ENCODE assay signal across 8 cellular contexts in the genomic region with DNA sequence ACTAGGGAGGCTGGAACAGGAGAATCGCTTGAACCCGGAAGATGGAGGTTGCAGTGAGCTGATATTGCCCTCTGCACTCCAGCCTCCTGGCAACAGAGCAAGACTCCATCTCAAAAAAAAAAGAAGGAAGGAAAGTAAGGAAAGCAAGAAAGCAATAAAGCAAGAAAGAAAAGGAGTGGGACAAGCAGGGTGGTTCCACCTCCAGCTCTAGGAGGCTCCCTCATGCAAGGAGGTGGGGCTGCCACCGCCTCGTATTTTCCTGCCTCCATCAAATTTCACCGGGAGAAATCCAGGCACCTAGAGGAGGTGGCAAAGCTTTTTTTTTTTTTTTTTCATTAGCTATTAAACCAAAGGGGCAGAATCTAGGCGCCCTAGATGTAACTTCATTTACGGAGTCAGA. TPM values are rescaled to one million over a fixed set of nuclear protein-coding genes. Genes with fewer than 3 reads are reported as not detected.
DNase-seq lines count a peak whose midpoint lies in the region; ATAC-seq, FAIRE-seq and TF ChIP-seq lines count a peak whose summit lies in the region.

No MANE protein-coding gene starts in this region.

- no peak for TF ChIP-seq CTCF in PC-3 (conservative IDR thresholded peaks at IDR 0.05; ENCODE audit: low read depth, low read length)
- TF ChIP-seq CTCF in endothelial cell of umbilical vein (IDR thresholded peaks at IDR 0.05; ENCODE audit: extremely low read depth in 1 of 2, insufficient read depth in 1 of 2, low read depth in 1 of 2, low read length in 2 of 2) = no peak
- no peak for TF ChIP-seq CTCF in pancreas (IDR thresholded peaks at IDR 0.05)

- H3F3A ChIP-seq in GM23248 (ENCODE audit: insufficient read depth) = 0 out of 2 replicates have a peak, but pooled peaks cover 5% of the 10 kb centered on the region
- H3F3A ChIP-seq in PC-3 (ENCODE audit: low read length, unreplicated experiment) = peaks cover 3% of the 10 kb centered on the region

- H3K9ac ChIP-seq in GM23248 (peak overlapping the region; percentile 84), PC-3 (ENCODE audit: low read length) (peak overlapping the region; percentile 97), endothelial cell of umbilical vein (replicated peaks; ENCODE audit: extremely low read depth, insufficient read depth, low read length) (peak overlapping the region; percentile 92)

- FAIRE-seq in endothelial cell of umbilical vein (lab: Jason Lieb, UNC) (peak; percentile 74), pancreas (lab: Jason Lieb, UNC) (no peak)

- H3K9me3 ChIP-seq in GM23248 (ENCODE audit: low read depth) = no peaks in the 10 kb centered on the region
- no peaks in the 10 kb centered on the region for H3K9me3 ChIP-seq in PC-3 (ENCODE audit: low read length)
- H3K9me3 ChIP-seq in endothelial cell of umbilical vein (replicated peaks; ENCODE audit: control insufficient read depth, insufficient read depth, low read length) = no peaks in the 10 kb centered on the region
- H3K9me3 ChIP-seq in pancreas = no peaks in the 10 kb centered on the region

- H3K4me2 ChIP-seq in GM23248 (ENCODE audit: unreplicated experiment) (peak overlapping the region; percentile 66), PC-3 (ENCODE audit: low read length) (peak overlapping the region; percentile 95), endothelial cell of umbilical vein (ENCODE audit: insufficient read depth, low read length) (peak overlapping the region; percentile 54)

- in situ Hi-C loops in GM23248 (cut with MboI) = no loop called here

- H2AFZ ChIP-seq in GM23248 (peak overlapping the region; percentile 83), PC-3 (ENCODE audit: low read length) (peak overlapping the region; percentile 92), endothelial cell of umbilical vein (ENCODE audit: low read depth, low read length) (no peak overlapping the region)

- intact Hi-C loops in PC-3 (cut with micrococcal nuclease) (no loop called here), endothelial cell of umbilical vein (cut with micrococcal nuclease) (no loop called here), pancreas (cut with DNase I) (no loop called here)

- no peak overlapping the region for H3K27ac ChIP-seq in GM23248
- peak overlapping the region; percentile 91 for H3K27ac ChIP-seq in PC-3 (ENCODE audit: low read length)
- peak overlapping the region; percentile 7 for H3K27ac ChIP-seq in endothelial cell of umbilical vein (ENCODE audit: insufficient read depth, low read depth, low read length)
- H3K27ac ChIP-seq in pancreas = peak overlapping the region; percentile 93 to 98 (median 96)

- DNase-seq in GM23248 = peak; percentile 27
- peak; percentile 14 for DNase-seq in PC-3
- DNase-seq in endothelial cell of umbilical vein (ENCODE audit: low read depth, low spot score) = no peak
- DNase-seq in pancreas = no peak
- DNase-seq in kidney tubule cell (ENCODE audit: low spot score) = no peak
- no peak for DNase-seq in stimulated activated CD4-positive, alpha-beta T cell treated with anti-CD3 and anti-CD28 coated beads, Interleukin-4, amount 100 ng/mL, for 24 hours
- no peak for DNase-seq in NCI-H146 treated with DMSO at 0.1 percent for 48 hours (lab: John Stamatoyannopoulos, UW; ENCODE audit: unreplicated experiment)

- no peaks in the 10 kb centered on the region for H3K9me2 ChIP-seq in GM23248 (ENCODE audit: insufficient read depth)
- no peaks in the 10 kb centered on the region for H3K9me2 ChIP-seq in PC-3 (replicated peaks; ENCODE audit: low read length)

- H3K36me3 ChIP-seq in GM23248 (ENCODE audit: low read depth) (no peaks in the 10 kb centered on the region), PC-3 (ENCODE audit: low read depth, low read length) (no peaks in the 10 kb centered on the region), endothelial cell of umbilical vein (ENCODE audit: control insufficient read depth in 2 of 2, extremely low read depth in 1 of 2, insufficient read depth in 2 of 2, low read length in 2 of 2) (no peaks in the 10 kb centered on the region), pancreas (no peaks in the 10 kb centered on the region)

- H3K4me3 ChIP-seq in GM23248 = peak overlapping the region; percentile 68
- peak overlapping the region; percentile 93 for H3K4me3 ChIP-seq in PC-3 (ENCODE audit: low read length)
- peak overlapping the region in 2 of 3 experiments; percentile 44 to 49 for H3K4me3 ChIP-seq in endothelial cell of umbilical vein (replicated peaks in 1 of 3; ENCODE audit: insufficient read depth in 1 of 3, low read depth in 1 of 3, low read length in 3 of 3)
- peak overlapping the region; percentile 43 to 78 (median 62) for H3K4me3 ChIP-seq in pancreas

- ATAC-seq in PC-3 (no peak), pancreas (peak in 1 of 4 donors; percentile 5), HG03520 (IDR thresholded peaks at IDR 0.05; ENCODE audit: unreplicated experiment) (no peak)

- CTCF ChIA-PET in PC-3 (lab: Charles Lee) (interaction anchor here (0.6 to 5.6 kb wide), 8 partner anchors 9 to 231 kb away, joined by 3 to 38 read pairs (median 4); a partner anchor contains a TSS), endothelial cell of umbilical vein (lab: Charles Lee) (interaction anchor here (0.9 to 7.4 kb wide), 8 partner anchors 9 to 168 kb away, joined by 3 to 134 read pairs (median 6); a partner anchor contains a TSS)

- WGBS in GM23248 (ENCODE audit: low coverage in 1 of 2, low lambda C conversion rate in 2 of 2, missing lambda C conversion rate in 2 of 2), 2 experiments = 44 to 59% methylated on average over 5 to 7 of the region's 7 CpGs
- 17 to 18% methylated on average over 7 of the region's 7 CpGs for WGBS in pancreas, 2 donors

- H3K27me3 ChIP-seq in GM23248 (replicated peaks; ENCODE audit: insufficient read depth) (no peaks in the 10 kb centered on the region), PC-3 (ENCODE audit: low read length) (no peaks in the 10 kb centered on the region), endothelial cell of umbilical vein (ENCODE audit: control insufficient read depth in 2 of 2, insufficient read depth in 2 of 2, low read length in 2 of 2) (no peaks in the 10 kb centered on the region), pancreas (no peaks in the 10 kb centered on the region)

- no peak for TF ChIP-seq POLR2A in endothelial cell of umbilical vein (IDR thresholded peaks at IDR 0.05; ENCODE audit: low read depth, low read length)

- H3K9me1 ChIP-seq in endothelial cell of umbilical vein (replicated peaks; ENCODE audit: control insufficient read depth, extremely low read depth, insufficient read depth, low read length) = no peaks in the 10 kb centered on the region

- H3K79me2 ChIP-seq in GM23248 (ENCODE audit: insufficient read depth) (no peaks in the 10 kb centered on the region), PC-3 (ENCODE audit: low read length) (peaks cover 59% of the 10 kb centered on the region), endothelial cell of umbilical vein (ENCODE audit: control insufficient read depth, insufficient read depth, low read length) (no peaks in the 10 kb centered on the region)

- H4K20me1 ChIP-seq in GM23248 (ENCODE audit: insufficient read depth) = no peaks in the 10 kb centered on the region
- no peaks in the 10 kb centered on the region for H4K20me1 ChIP-seq in PC-3 (ENCODE audit: low read length)
- no peaks in the 10 kb centered on the region for H4K20me1 ChIP-seq in endothelial cell of umbilical vein (replicated peaks; ENCODE audit: control insufficient read depth, extremely low read depth, insufficient read depth, low read length)

- dilution Hi-C loops in endothelial cell of umbilical vein (cut with MboI; ENCODE audit: extremely low pct_ligation_motif_present, low sequenced_read_pairs) = no loop called here

- POLR2A ChIA-PET in PC-3 (lab: Charles Lee; ENCODE audit: unreplicated experiment) (interaction anchor here (0.6 to 0.8 kb wide), 7 partner anchors 11 to 328 kb away, joined by 3 to 20 read pairs (median 7); a partner anchor contains a TSS), endothelial cell of umbilical vein (lab: Charles Lee) (interaction anchor here (0.6 to 1.5 kb wide), 4 partner anchors 15 to 51 kb away, joined by 3 read pairs; no protein-coding TSS in a partner anchor)

- no TSS peak for BruUV-seq in PC-3 (replicated peaks; lab: Mats Ljungman, UMichigan)
- BruUV-seq in endothelial cell of umbilical vein (replicated peaks; lab: Mats Ljungman, UMichigan) = no TSS peak

- H3K4me1 ChIP-seq in GM23248 (ENCODE audit: insufficient read depth) = no peaks in the 10 kb centered on the region
- H3K4me1 ChIP-seq in PC-3 (ENCODE audit: insufficient read depth, low read length) = peaks cover 41% of the 10 kb centered on the region
- H3K4me1 ChIP-seq in endothelial cell of umbilical vein (ENCODE audit: control insufficient read depth, extremely low read depth, insufficient read depth, low read length) = peaks cover 30% of the 10 kb centered on the region
- peaks cover 12 to 20% (median 16%) of the 10 kb centered on the region in 3 donors for H3K4me1 ChIP-seq in pancreas

RNA-seq across cellular contexts. Expression of a gene that starts 1.0 kb away (rescaled TPM):
- 10.7 and 15.9 TPM in 2 replicates for total RNA-seq in GM23248 (2014; rRNA removed; shearing (Covaris generic))
- polyA plus RNA-seq in GM23248 (2016; fragmentation: Nextera tagmentation; extraction: Ambion mirVana) (18.4 and 19.1 TPM in 2 replicates), endothelial cell of umbilical vein (34.9 and 45.1 TPM in 2 replicates), pancreas (10 to 100 TPM; 54.4 to 65.0 TPM)
- total RNA-seq in PC-3 (2014; rRNA removed) (125 and 145 TPM in 2 replicates), endothelial cell of umbilical vein (71.1 and 72.4 TPM in 2 replicates), pancreas (10 to 100 TPM; 54.0 to 79.3 (median 69.0) TPM)
- 24.4 and 30.5 TPM in 2 replicates for polyA plus RNA-seq in endothelial cell of umbilical vein (2011; cell fraction: cytosol; rRNA removed)
- 61.1 and 63.6 TPM in 2 replicates for polyA plus RNA-seq in endothelial cell of umbilical vein (2011; cell fraction: nucleus; rRNA removed)
- polyA plus RNA-seq in endothelial cell of umbilical vein (2012) = 22.3 and 28.9 TPM in 2 replicates
- 68.6 and 78.0 TPM in 2 replicates for polyA minus RNA-seq in endothelial cell of umbilical vein
- 21.5 TPM for polyA minus RNA-seq in endothelial cell of umbilical vein (2011; cell fraction: cytosol; rRNA and poly(A)+ RNA removed)
- 21.5 and 39.9 TPM in 2 replicates for polyA minus RNA-seq in endothelial cell of umbilical vein (2011; cell fraction: nucleus; rRNA and poly(A)+ RNA removed)

RNA-seq across cellular contexts. Expression of a gene that starts 31.8 kb away (rescaled TPM):
- total RNA-seq in GM23248 (2014; rRNA removed; shearing (Covaris generic)) = 3.2 and 3.4 TPM in 2 replicates
- polyA plus RNA-seq in GM23248 (2016; fragmentation: Nextera tagmentation; extraction: Ambion mirVana) = 1.6 and 2.2 TPM in 2 replicates
- total RNA-seq in PC-3 (2014; rRNA removed) = 8.7 and 9.1 TPM in 2 replicates
- total RNA-seq in endothelial cell of umbilical vein = 207 and 226 TPM in 2 replicates
- polyA plus RNA-seq in endothelial cell of umbilical vein = 63.4 and 72.3 TPM in 2 replicates
- 30.5 and 41.0 TPM in 2 replicates for polyA plus RNA-seq in endothelial cell of umbilical vein (2011; cell fraction: cytosol; rRNA removed)
- 187 and 256 TPM in 2 replicates for polyA plus RNA-seq in endothelial cell of umbilical vein (2011; cell fraction: nucleus; rRNA removed)
- polyA plus RNA-seq in endothelial cell of umbilical vein (2012) = 13.4 and 30.3 TPM in 2 replicates
- polyA minus RNA-seq in endothelial cell of umbilical vein = 81.2 and 84.6 TPM in 2 replicates
- not detected for polyA minus RNA-seq in endothelial cell of umbilical vein (2011; cell fraction: cytosol; rRNA and poly(A)+ RNA removed)
- 94.5 and 140 TPM in 2 replicates for polyA minus RNA-seq in endothelial cell of umbilical vein (2011; cell fraction: nucleus; rRNA and poly(A)+ RNA removed)
- 10 to 100 TPM in 1 of 6 donors, 1 to 10 TPM in 5; 3.1 to 18.3 (median 5.1) TPM for total RNA-seq in pancreas
- polyA plus RNA-seq in pancreas = 10 to 100 TPM in 1 of 2 donors, 1 to 10 TPM in 1; 8.2 to 11.6 TPM

Comparison
In these comparisons a context has a peak if more than half of its experiments do, and no peak if none do; other contexts are left out.
1. DNase-seq: peak in GM23248 (single experiment) and PC-3 (single experiment); none in endothelial cell of umbilical vein (single experiment), pancreas (0 of 6), kidney tubule cell (single experiment), stimulated activated CD4-positive, alpha-beta T cell treated with anti-CD3 and anti-CD28 coated beads, Interleukin-4, amount 100 ng/mL, for 24 hours (single experiment) and NCI-H146 treated with DMSO at 0.1 percent for 48 hours (single experiment).
2. RNA of a gene that starts 31.8 kb away (total RNA-seq): 207 to 226 TPM in endothelial cell of umbilical vein; 8.7 to 9.1 TPM in PC-3, 3.1 to 18.3 TPM in pancreas and 3.2 to 3.4 TPM in GM23248; every median in the first group is over 10 times any median in the second.
3. Peak in every context shown above with its lines, with median percentiles within 50 percentile points of each other: H3K4me2 ChIP-seq, H3K4me3 ChIP-seq and H3K9ac ChIP-seq.